8 cellular contexts compared by ENCODE assay signal in genomic region chr20:49983848-49984408, GRCh38. TPM values are rescaled to one million over a fixed set of nuclear protein-coding genes. Genes with fewer than 3 reads are reported as not detected.
A peak's percentile ranks its signal among the peaks of the same experiment; 100 is the strongest.
DNase-seq lines count a peak whose midpoint lies in the region; ATAC-seq and TF ChIP-seq lines count a peak whose summit lies in the region.

No MANE protein-coding gene starts in this region.

- H3K4me2 ChIP-seq in skeletal muscle satellite cell (ENCODE audit: low read length) = peak overlapping the region; percentile 98

- peak overlapping the region; percentile 56 for H3K4me3 Mint-ChIP-seq in activated T-helper 2 cell treated with anti-CD3 and anti-CD28 coated beads, Interferon-gamma antibody, Interleukin-2, Interleukin-4, amounts not matched to agents 10 μg/mL and 5 μg/mL and 100 μg/mL, durations not matched to agents 14 hours and 24 hours and 36 hours (ENCODE audit: low read depth)

- peak; percentile 69 for DNase-seq in GM03348 (ENCODE audit: low spot score)
- no peak for DNase-seq in activated T-helper 2 cell treated with anti-CD3 and anti-CD28 coated beads, Interferon-gamma antibody, Interleukin-2, Interleukin-4, amounts not matched to agents 10 μg/mL and 5 μg/mL and 100 μg/mL, durations not matched to agents 14 hours and 24 hours and 36 hours (ENCODE audit: low spot score)
- no peak for DNase-seq in right atrium auricular region (ENCODE audit: low spot score)
- no peak for DNase-seq in NCI-H2196 (lab: John Stamatoyannopoulos, UW; ENCODE audit: unreplicated experiment)
- DNase-seq in left lobe of liver (ENCODE audit: low spot score) = no peak
- no peak for DNase-seq in NCI-H82 treated with DMSO at 0.1 percent for 48 hours (lab: John Stamatoyannopoulos, UW; ENCODE audit: unreplicated experiment)

- peak overlapping the region; percentile 82 to 83 for H3K27ac ChIP-seq in right atrium auricular region

- H3K36me3 ChIP-seq in right atrium auricular region = no peaks in the 10 kb centered on the region
- H3K36me3 ChIP-seq in skeletal muscle satellite cell (ENCODE audit: insufficient read depth, low read length) = no peaks in the 10 kb centered on the region

- H3K9me3 Mint-ChIP-seq in activated T-helper 2 cell treated with anti-CD3 and anti-CD28 coated beads, Interferon-gamma antibody, Interleukin-2, Interleukin-4, amounts not matched to agents 10 μg/mL and 5 μg/mL and 100 μg/mL, durations not matched to agents 14 hours and 24 hours and 36 hours = no peaks in the 10 kb centered on the region

- H3K9ac ChIP-seq in skeletal muscle satellite cell (ENCODE audit: low read depth, low read length) = no peak overlapping the region

- peak overlapping the region; percentile 48 to 62 for H3K4me3 ChIP-seq in right atrium auricular region
- no peak overlapping the region for H3K4me3 ChIP-seq in skeletal muscle satellite cell (ENCODE audit: low read length)

- H3K27me3 ChIP-seq in right atrium auricular region (no peaks in the 10 kb centered on the region), skeletal muscle satellite cell (ENCODE audit: control insufficient read depth, insufficient read depth, low read length) (no peaks in the 10 kb centered on the region)

- no peak for TF ChIP-seq CTCF in right atrium auricular region (IDR thresholded peaks at IDR 0.05)

- peaks cover 0 to 83% of the 10 kb centered on the region in 2 donors for H3K4me1 ChIP-seq in right atrium auricular region
- peaks cover 35% of the 10 kb centered on the region for H3K4me1 ChIP-seq in skeletal muscle satellite cell (ENCODE audit: control insufficient read depth, insufficient read depth, low read length)

- ATAC-seq in left lobe of liver (no peak), HG02973 (IDR thresholded peaks at IDR 0.05; ENCODE audit: unreplicated experiment) (no peak)

- peaks cover 27% of the 10 kb centered on the region for H3K27me3 Mint-ChIP-seq in activated T-helper 2 cell treated with anti-CD3 and anti-CD28 coated beads, Interferon-gamma antibody, Interleukin-2, Interleukin-4, amounts not matched to agents 10 μg/mL and 5 μg/mL and 100 μg/mL, durations not matched to agents 14 hours and 24 hours and 36 hours (ENCODE audit: low read depth)

- H3K4me1 Mint-ChIP-seq in activated T-helper 2 cell treated with anti-CD3 and anti-CD28 coated beads, Interferon-gamma antibody, Interleukin-2, Interleukin-4, amounts not matched to agents 10 μg/mL and 5 μg/mL and 100 μg/mL, durations not matched to agents 14 hours and 24 hours and 36 hours (ENCODE audit: low read depth) = peaks cover 13% of the 10 kb centered on the region

- intact Hi-C loops in activated T-helper 2 cell treated with anti-CD3 and anti-CD28 coated beads, Interferon-gamma antibody, Interleukin-2, Interleukin-4, amounts not matched to agents 10 μg/mL and 5 μg/mL and 100 μg/mL, durations not matched to agents 14 hours and 24 hours and 36 hours (cut with micrococcal nuclease) = loop anchor here (2.0 kb wide), 1 partner anchor 183 kb away; no protein-coding TSS in a partner anchor

- no peaks in the 10 kb centered on the region for H3K36me3 Mint-ChIP-seq in activated T-helper 2 cell treated with anti-CD3 and anti-CD28 coated beads, Interferon-gamma antibody, Interleukin-2, Interleukin-4, amounts not matched to agents 10 μg/mL and 5 μg/mL and 100 μg/mL, durations not matched to agents 14 hours and 24 hours and 36 hours (ENCODE audit: low read depth)

- no peaks in the 10 kb centered on the region for H3K9me3 ChIP-seq in right atrium auricular region
- H3K9me3 ChIP-seq in skeletal muscle satellite cell (replicated peaks; ENCODE audit: low read length) = no peaks in the 10 kb centered on the region

- no peak overlapping the region for H3K27ac Mint-ChIP-seq in activated T-helper 2 cell treated with anti-CD3 and anti-CD28 coated beads, Interferon-gamma antibody, Interleukin-2, Interleukin-4, amounts not matched to agents 10 μg/mL and 5 μg/mL and 100 μg/mL, durations not matched to agents 14 hours and 24 hours and 36 hours

RNA-seq across cellular contexts. Expression of gene SNAI1, which starts 1.1 kb away (rescaled TPM):
- 1.3 and 1.6 TPM in 2 replicates for total RNA-seq in activated T-helper 2 cell treated with anti-CD3 and anti-CD28 coated beads, Interferon-gamma antibody, Interleukin-2, Interleukin-4, amounts not matched to agents 10 μg/mL and 5 μg/mL and 100 μg/mL, durations not matched to agents 14 hours and 24 hours and 36 hours
- total RNA-seq in right atrium auricular region (1 to 10 TPM; 4.3 to 4.4 TPM), left lobe of liver (0.75 TPM)
- under 0.01 TPM in 1 of 2 replicates, not detected in the other for total RNA-seq in skeletal muscle satellite cell (2012; rRNA removed)

RNA-seq across cellular contexts. Expression of gene RNF114, which starts 47.7 kb away (rescaled TPM):
- total RNA-seq in activated T-helper 2 cell treated with anti-CD3 and anti-CD28 coated beads, Interferon-gamma antibody, Interleukin-2, Interleukin-4, amounts not matched to agents 10 μg/mL and 5 μg/mL and 100 μg/mL, durations not matched to agents 14 hours and 24 hours and 36 hours = 64.0 and 67.6 TPM in 2 replicates
- 100 to 1,000 TPM in 1 of 2 donors, 10 to 100 TPM in 1; 40.2 to 117 TPM for total RNA-seq in right atrium auricular region
- total RNA-seq in skeletal muscle satellite cell (2012; rRNA removed) = 81.4 and 126 TPM in 2 replicates
- total RNA-seq in left lobe of liver = 42.6 TPM
